In the genomic region with DNA sequence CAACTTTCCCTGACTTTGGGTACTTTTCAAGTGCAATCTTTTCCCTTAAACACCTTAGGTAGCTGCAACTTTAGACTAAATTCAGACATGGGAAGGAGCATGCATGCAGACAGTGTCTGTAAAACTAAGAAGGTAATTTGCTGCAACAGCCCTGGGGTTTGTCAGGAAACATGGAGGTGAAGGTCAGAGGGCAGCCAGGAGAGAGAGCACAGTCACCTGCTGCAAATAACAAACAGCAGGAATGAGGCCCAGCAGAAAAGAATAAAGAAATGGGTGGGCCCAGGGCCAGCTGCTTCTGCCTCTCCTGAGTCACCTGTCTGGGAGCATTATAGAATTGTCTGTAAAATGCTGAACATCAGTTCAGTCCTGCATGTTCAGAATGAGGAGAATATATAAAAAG, we compare ENCODE assay signal across 22 cellular contexts.
"Had no signal": no experiment of that assay in that cellular context is flagged by ENCODE, and none has a peak within 500 bp of the region (broad histone marks: within the 10 kb centered on the region; RNA-seq: fewer than 3 reads in every experiment).

No MANE protein-coding gene starts in this region.

- H3K4me1 Mint-ChIP-seq: activated naive CD4-positive, alpha-beta T cell treated with anti-CD3 and anti-CD28 coated beads, Interleukin-2, amount 50 U/mL, for 24 hours; nephron had no signal

- H3K27me3 Mint-ChIP-seq: activated CD4-positive, alpha-beta memory T cell treated with anti-CD3 and anti-CD28 coated beads for 36 hours; activated naive CD4-positive, alpha-beta T cell treated with anti-CD3 and anti-CD28 coated beads, Interleukin-2, amount 50 U/mL, for 24 hours; type B pancreatic cell had no signal

- H3K9me3 ChIP-seq: body of pancreas, heart left ventricle, neutrophil, ovary, prostate gland, spleen, thoracic aorta had no signal

- H3K36me3 ChIP-seq: cardiac muscle cell, neutrophil, ovary, prostate gland, thoracic aorta had no signal

- H3K27me3 ChIP-seq: body of pancreas, cardiac muscle cell, heart left ventricle, neutrophil, ovary, spleen had no signal

- H3K4me3 Mint-ChIP-seq: activated CD4-positive, alpha-beta memory T cell treated with anti-CD3 and anti-CD28 coated beads for 36 hours; activated naive CD4-positive, alpha-beta T cell treated with anti-CD3 and anti-CD28 coated beads, Interleukin-2, amount 50 U/mL, for 24 hours; activated T-cell treated with anti-CD3 and anti-CD28 coated beads, Interleukin-2, amount 50 U/mL, for 72 hours; nephron; type B pancreatic cell had no signal

- DNase-seq: activated CD4-positive, alpha-beta memory T cell treated with anti-CD3 and anti-CD28 coated beads for 36 hours; activated CD4-positive, alpha-beta T cell treated with anti-CD3 and anti-CD28 coated beads for 48 hours; activated gamma-delta T cell treated with Interleukin-2 at 50 U/mL for 16 hours; activated T-cell treated with anti-CD3 and anti-CD28 coated beads, Interleukin-2, amount 50 U/mL, for 72 hours; anterior cingulate cortex; body of pancreas; heart left ventricle; left cardiac atrium; midbrain; ovary; spleen; stimulated activated CD4-positive, alpha-beta T cell treated with anti-CD3 and anti-CD28 coated beads, Interleukin-4, amount 100 ng/mL, for 1 hour; stimulated activated naive CD4-positive, alpha-beta T cell had no signal

- H3K9me3 Mint-ChIP-seq: activated CD4-positive, alpha-beta memory T cell treated with anti-CD3 and anti-CD28 coated beads for 36 hours; activated naive CD4-positive, alpha-beta T cell treated with anti-CD3 and anti-CD28 coated beads, Interleukin-2, amount 50 U/mL, for 24 hours; activated T-cell treated with anti-CD3 and anti-CD28 coated beads, Interleukin-2, amount 50 U/mL, for 72 hours; nephron; type B pancreatic cell had no signal

- H3K27ac ChIP-seq: body of pancreas, cardiac muscle cell, heart left ventricle, neutrophil, ovary, prostate gland, spleen, thoracic aorta had no signal

- H3K27ac Mint-ChIP-seq: activated CD4-positive, alpha-beta memory T cell treated with anti-CD3 and anti-CD28 coated beads for 36 hours; activated naive CD4-positive, alpha-beta T cell treated with anti-CD3 and anti-CD28 coated beads, Interleukin-2, amount 50 U/mL, for 24 hours; activated T-cell treated with anti-CD3 and anti-CD28 coated beads, Interleukin-2, amount 50 U/mL, for 72 hours; nephron; type B pancreatic cell had no signal

- H3K4me1 ChIP-seq: body of pancreas, heart left ventricle, prostate gland, spleen had no signal

- ATAC-seq: body of pancreas, heart left ventricle, left cardiac atrium had no signal

- H3K4me3 ChIP-seq: body of pancreas, cardiac muscle cell, heart left ventricle, ovary, prostate gland, spleen, thoracic aorta had no signal

- H3K36me3 Mint-ChIP-seq: activated CD4-positive, alpha-beta memory T cell treated with anti-CD3 and anti-CD28 coated beads for 36 hours; type B pancreatic cell had no signal

- FAIRE-seq: endometrium, islet of Langerhans had no signal
